ENCODE assay signal across 2 cellular contexts in genomic region chr1:161743231-161743630, GRCh38.
TF ChIP-seq lines count a peak whose summit lies in the region.

No MANE protein-coding gene starts in this region.

TF ChIP-seq in GM23338, 12 proteins besides CTCF, POLR2A, EP300 and RAD21:
- TF ChIP-seq EZH2phosphoT487 (IDR thresholded peaks at IDR 0.05; ENCODE audit: unreplicated experiment) (no peak), NANOG (IDR thresholded peaks at IDR 0.05; ENCODE audit: borderline replicate concordance) (no peak), ETS1 (IDR thresholded peaks at IDR 0.05) (no peak), REST (IDR thresholded peaks at IDR 0.05; ENCODE audit: unreplicated experiment) (no peak), ZNF114 (CRISPR knock-in tag; IDR thresholded peaks at IDR 0.05) (no peak), EZH2 (IDR thresholded peaks at IDR 0.05; ENCODE audit: low read depth, unreplicated experiment) (no peak), ZNF331 (CRISPR knock-in tag; IDR thresholded peaks at IDR 0.05; ENCODE audit: low read depth) (no peak), CREB1 (CRISPR knock-in tag; IDR thresholded peaks at IDR 0.05; ENCODE audit: low read depth) (no peak), JUNB (IDR thresholded peaks at IDR 0.05; ENCODE audit: unreplicated experiment) (no peak), POLR2AphosphoS5 (IDR thresholded peaks at IDR 0.05; ENCODE audit: low read depth) (no peak), ZNF462 (CRISPR knock-in tag; IDR thresholded peaks at IDR 0.05) (no peak), STAT1 (IDR thresholded peaks at IDR 0.05; ENCODE audit: unreplicated experiment) (no peak)
TF ChIP-seq in GM23338: peak in this region for 0.

TF ChIP-seq in K562, 482 proteins besides CTCF, POLR2A, EP300 and RAD21:
- TF ChIP-seq THAP7 (CRISPR knock-in tag; IDR thresholded peaks at IDR 0.05) = no peak
- no peak for TF ChIP-seq MTF1 (CRISPR knock-in tag; IDR thresholded peaks at IDR 0.05; ENCODE audit: borderline replicate concordance)
- TF ChIP-seq SP1 (CRISPR knock-in tag; IDR thresholded peaks at IDR 0.05) = no peak
- no peak for TF ChIP-seq ZNF592 (IDR thresholded peaks at IDR 0.05)
- no peak for TF ChIP-seq RBM15 (IDR thresholded peaks at IDR 0.05; ENCODE audit: insufficient read depth, low read length)
- TF ChIP-seq THAP12 (CRISPR knock-in tag; IDR thresholded peaks at IDR 0.05) = no peak
- no peak for TF ChIP-seq KLF1 (tag; IDR thresholded peaks at IDR 0.05)
- TF ChIP-seq NFYB (IDR thresholded peaks at IDR 0.05; ENCODE audit: extremely low read depth, insufficient read length) = no peak
- no peak for TF ChIP-seq ATF2 (CRISPR knock-in tag; IDR thresholded peaks at IDR 0.05)
- no peak for TF ChIP-seq SMAD1 (IDR thresholded peaks at IDR 0.05; ENCODE audit: low read depth, low read length, partially characterized antibody)
- no peak for TF ChIP-seq NBN (IDR thresholded peaks at IDR 0.05; ENCODE audit: low read depth)
- no peak for TF ChIP-seq JUND (IDR thresholded peaks at IDR 0.05; ENCODE audit: borderline replicate concordance, low read depth, low read length)
- TF ChIP-seq JUND (tag; IDR thresholded peaks at IDR 0.05; ENCODE audit: borderline replicate concordance, low read depth, low read length) = no peak
- no peak for TF ChIP-seq MEF2D (tag; conservative IDR thresholded peaks at IDR 0.05; ENCODE audit: low read depth)
- no peak for TF ChIP-seq ZNF282 (CRISPR knock-in tag; IDR thresholded peaks at IDR 0.05)
- TF ChIP-seq ELF2 (CRISPR knock-in tag; IDR thresholded peaks at IDR 0.05) = no peak
- no peak for TF ChIP-seq ZNF764 (CRISPR knock-in tag; IDR thresholded peaks at IDR 0.05; ENCODE audit: low read depth)
- no peak for TF ChIP-seq CAMTA2 (CRISPR knock-in tag; conservative IDR thresholded peaks at IDR 0.05)
- no peak for TF ChIP-seq ZBTB49 (CRISPR knock-in tag; IDR thresholded peaks at IDR 0.05; ENCODE audit: borderline replicate concordance)
- no peak for TF ChIP-seq RCOR1 (IDR thresholded peaks at IDR 0.05; ENCODE audit: borderline replicate concordance in 1 of 2, low read depth in 2 of 2, low read length in 2 of 2)
- TF ChIP-seq PTBP1 (IDR thresholded peaks at IDR 0.05; ENCODE audit: low read depth, low read length) = no peak
